Comparison of ENCODE assay signal across 8 cellular contexts in the genomic region with DNA sequence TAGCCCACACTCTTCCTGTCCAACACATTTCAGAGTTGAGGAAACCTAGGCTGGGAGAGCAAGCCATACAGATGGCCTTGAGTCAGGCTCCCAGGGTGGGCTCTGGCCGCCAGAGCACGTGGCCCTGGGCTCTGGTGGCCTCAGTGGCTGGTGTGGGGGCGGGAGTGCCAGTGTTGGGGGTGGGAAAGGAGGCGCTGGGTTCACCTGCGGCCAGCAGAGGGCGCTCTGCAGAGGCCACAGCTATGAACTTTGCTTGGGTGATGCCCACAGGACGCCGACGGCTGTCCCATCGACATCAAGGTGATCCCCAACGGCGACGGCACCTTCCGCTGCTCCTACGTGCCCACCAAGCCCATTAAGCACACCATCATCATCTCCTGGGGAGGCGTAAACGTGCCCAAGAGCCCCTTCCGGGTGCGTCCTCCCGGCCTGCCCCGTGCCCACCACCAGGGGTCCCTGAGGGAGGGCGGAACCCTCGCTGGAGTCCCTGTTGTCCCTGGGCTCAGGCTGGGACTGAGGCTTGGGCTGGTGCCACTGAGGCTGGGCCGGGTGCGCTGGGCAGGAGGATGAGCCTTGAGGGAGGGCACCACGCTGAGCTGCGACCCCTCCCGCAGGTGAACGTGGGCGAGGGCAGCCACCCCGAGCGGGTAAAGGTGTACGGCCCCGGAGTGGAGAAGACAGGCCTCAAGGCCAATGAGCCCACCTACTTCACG. TPM values are rescaled to one million over a fixed set of nuclear protein-coding genes. Genes with fewer than 3 reads are reported as not detected.
A peak's percentile ranks its signal among the peaks of the same experiment; 100 is the strongest.
DNase-seq lines count a peak whose midpoint lies in the region; ATAC-seq, FAIRE-seq and TF ChIP-seq lines count a peak whose summit lies in the region.

No MANE protein-coding gene starts in this region.

- no peak overlapping the region for H3K14ac ChIP-seq in H1 (ENCODE audit: insufficient read length)

- H3K4ac ChIP-seq in H1 (replicated peaks; ENCODE audit: insufficient read length, low read depth, low read length), result no peak overlapping the region

- TF ChIP-seq RAD21 in H1 (IDR thresholded peaks at IDR 0.05 in 1 of 2, conservative IDR thresholded peaks at IDR 0.05 in 1 of 2; ENCODE audit: low read depth in 2 of 2, low read length in 2 of 2), result peak; percentile 33 to 53; a peak in 3 of 4 replicates

- H3K4me3 ChIP-seq in Karpas-422 (ENCODE audit: low read length), result no peak overlapping the region
- no peak overlapping the region for H3K4me3 ChIP-seq in H1 (ENCODE audit: extremely low read depth in 1 of 4, insufficient read depth in 2 of 4, low read depth in 3 of 4, low read length in 4 of 4)
- no peak overlapping the region for H3K4me3 ChIP-seq in tibial nerve

- peak overlapping the region; percentile 62 for H4K8ac ChIP-seq in H1 (ENCODE audit: extremely low read depth, insufficient read depth, low read length)

- H3K23ac ChIP-seq in H1 (ENCODE audit: insufficient read length), result no peak overlapping the region

- H2AFZ ChIP-seq in Karpas-422 (ENCODE audit: low read length) (peak overlapping the region; percentile 48; the same call in 1 of the 2 replicates), H1 (ENCODE audit: low read length) (peak overlapping the region; percentile 97)

- no peak overlapping the region for H3K27ac Mint-ChIP-seq in naive thymus-derived CD8-positive, alpha-beta T cell

- H3K4me2 ChIP-seq in Karpas-422 (ENCODE audit: low read depth, low read length, poor library complexity, severe bottlenecking) (no peak overlapping the region), H1 (ENCODE audit: insufficient read depth in 1 of 2, low read depth in 2 of 2, low read length in 2 of 2) (peak overlapping the region in 1 of 2 experiments; percentile 30; a peak in 1 of 4 replicates)

- CTCF ChIA-PET in H1 (lab: Charles Lee; ENCODE audit: partially characterized antibody), result interaction anchor here (0.6 to 11.5 kb wide), 31 partner anchors 8 to 150 kb away, joined by 3 to 148 read pairs (median 5); a partner anchor contains a TSS

- H4K20me1 ChIP-seq in Karpas-422 (ENCODE audit: insufficient read depth, low read depth, low read length) (no peaks in the 10 kb centered on the region), H1 (replicated peaks in 1 of 2; ENCODE audit: control insufficient read depth in 1 of 2, insufficient read depth in 2 of 2, low read length in 2 of 2) (no peaks in the 10 kb centered on the region)

- no peak overlapping the region for H3K4me3 Mint-ChIP-seq in naive thymus-derived CD8-positive, alpha-beta T cell

- H3K27ac ChIP-seq in Karpas-422 (ENCODE audit: low read length) (no peak overlapping the region), H1 (ENCODE audit: low read depth, low read length) (no peak overlapping the region), tibial nerve (no peak overlapping the region)

- 80% methylated on average over 27 of the region's 35 CpGs; no CpG with 5 or more reads in 1 of the 2 experiments for WGBS in H1 (ENCODE audit: extremely low coverage in 1 of 2, insufficient coverage in 1 of 2, insufficient read length in 1 of 2, insufficient replicate concordance in 2 of 2, low coverage in 1 of 2, low lambda C conversion rate in 2 of 2, missing lambda C conversion rate in 1 of 2), 2 experiments
- 58 to 60% methylated on average over 27 to 34 of the region's 35 CpGs for WGBS in tibial nerve, 2 donors

- H2BK20ac ChIP-seq in H1 (ENCODE audit: low read length), result 0 out of 2 replicates have a peak overlapping the region, but pooled peaks have one; percentile 27

- H3K4me1 Mint-ChIP-seq in naive thymus-derived CD8-positive, alpha-beta T cell, result peaks cover 0 to 3% (median under 1%) of the 10 kb centered on the region in 4 donors

- H2BK12ac ChIP-seq in H1 (ENCODE audit: low read depth, low read length), result peak overlapping the region; percentile 75; the same call in 1 of the 2 replicates

- H4K5ac ChIP-seq in H1 (ENCODE audit: insufficient read length, low read depth, low read length), result peak overlapping the region; percentile 13

- peak; percentile 47 for TF ChIP-seq CTCF in D721Med (IDR thresholded peaks at IDR 0.05; ENCODE audit: insufficient read depth, missing control alignments)
- peak in 2 of 3 experiments; percentile 71 to 74; a peak in 3 of 4 replicates for TF ChIP-seq CTCF in H1 (IDR thresholded peaks at IDR 0.05; ENCODE audit: control extremely low read depth in 1 of 3, insufficient read depth in 1 of 3, low read depth in 1 of 3, low read length in 3 of 3)
- peak; percentile 39 to 72 (median 54) for TF ChIP-seq CTCF in tibial nerve (IDR thresholded peaks at IDR 0.05)

- ATAC-seq in naive thymus-derived CD8-positive, alpha-beta T cell, result peak; percentile 73
- ATAC-seq in GM21423 (IDR thresholded peaks at IDR 0.05; ENCODE audit: unreplicated experiment), result no peak

- H2BK5ac ChIP-seq in H1 (ENCODE audit: low read depth, low read length), result no peak overlapping the region

- FAIRE-seq in D721Med (lab: Jason Lieb, UNC) (no peak), H1 (lab: Jason Lieb, UNC) (no peak)

- no peaks in the 10 kb centered on the region for H3K27me3 Mint-ChIP-seq in naive thymus-derived CD8-positive, alpha-beta T cell

- H2BK120ac ChIP-seq in H1 (replicated peaks; ENCODE audit: low read depth, low read length), result no peak overlapping the region

- H3K9ac ChIP-seq in Karpas-422 (ENCODE audit: low read length) (no peak overlapping the region), H1 (replicated peaks in 1 of 4; ENCODE audit: extremely low read depth in 1 of 4, low read depth in 3 of 4, low read length in 3 of 4) (no peak overlapping the region)

- H3K36me3 Mint-ChIP-seq in naive thymus-derived CD8-positive, alpha-beta T cell, result no peaks in the 10 kb centered on the region

- H3K9me2 ChIP-seq in Karpas-422 (replicated peaks; ENCODE audit: insufficient read depth, low read length), result no peaks in the 10 kb centered on the region

- peak overlapping the region; percentile 65; the same call in 1 of the 2 replicates for H3K18ac ChIP-seq in H1 (ENCODE audit: extremely low read depth, low read length)

- TF ChIP-seq POLR2A in H1 (IDR thresholded peaks at IDR 0.05; ENCODE audit: control extremely low read depth in 1 of 2, low read depth in 2 of 2, low read length in 2 of 2) (no peak), tibial nerve (IDR thresholded peaks at IDR 0.05) (no peak)

- H2BK15ac ChIP-seq in H1 (ENCODE audit: low read length), result no peak overlapping the region

- no peak overlapping the region for H2AK5ac ChIP-seq in H1 (ENCODE audit: low read depth, low read length)

- H4K91ac ChIP-seq in H1 (replicated peaks; ENCODE audit: insufficient read length, low read length), result no peak overlapping the region

- H3K79me2 ChIP-seq in Karpas-422 (ENCODE audit: low read length) (no peaks in the 10 kb centered on the region), H1 (ENCODE audit: control insufficient read depth in 1 of 2, insufficient read depth in 2 of 2, low read length in 2 of 2) (no peaks in the 10 kb centered on the region)

- no peak; a peak in 1 of 3 replicates for TF ChIP-seq EP300 in H1 (IDR thresholded peaks at IDR 0.05; ENCODE audit: borderline replicate concordance in 1 of 2, low read depth in 2 of 2, low read length in 2 of 2)
- no peak for TF ChIP-seq EP300 in tibial nerve (IDR thresholded peaks at IDR 0.05)

- H3K9me3 Mint-ChIP-seq in naive thymus-derived CD8-positive, alpha-beta T cell, result no peaks in the 10 kb centered on the region

- H3K9me3 ChIP-seq in Karpas-422 (ENCODE audit: low read length), result no peaks in the 10 kb centered on the region
- no peaks in the 10 kb centered on the region for H3K9me3 ChIP-seq in H1 (ENCODE audit: insufficient read depth in 2 of 2, low read depth in 1 of 2, low read length in 1 of 2)
- no peaks in the 10 kb centered on the region for H3K9me3 ChIP-seq in tibial nerve

- no peaks in the 10 kb centered on the region for H3K79me1 ChIP-seq in H1 (ENCODE audit: low read depth, low read length)

- no peak overlapping the region for H3K56ac ChIP-seq in H1 (replicated peaks; ENCODE audit: insufficient read length, low read depth, low read length)

- H3K36me3 ChIP-seq in Karpas-422 (ENCODE audit: insufficient read depth, low read length), result no peaks in the 10 kb centered on the region
- no peaks in the 10 kb centered on the region for H3K36me3 ChIP-seq in H1 (ENCODE audit: control insufficient read depth in 2 of 4, insufficient read depth in 4 of 4, low read length in 3 of 4)
- H3K36me3 ChIP-seq in tibial nerve, result peaks cover 0 to 53% (median 0%) of the 10 kb centered on the region in 3 donors

- H3K4me1 ChIP-seq in Karpas-422 (ENCODE audit: low read length), result peaks cover 2% of the 10 kb centered on the region; the same call in 1 of the 2 replicates
- peaks cover 0 to 10% (median 5%) of the 10 kb centered on the region in 4 experiments; a peak in 6 of 7 replicates for H3K4me1 ChIP-seq in H1 (replicated peaks in 1 of 4; ENCODE audit: control insufficient read depth in 3 of 4, insufficient read depth in 4 of 4, low read length in 3 of 4)
- H3K4me1 ChIP-seq in tibial nerve, result no peaks in the 10 kb centered on the region

- POLR2A ChIA-PET in H1 (lab: Charles Lee; ENCODE audit: partially characterized antibody), result interaction anchor here (1.0 to 2.7 kb wide), 3 partner anchors 10 to 42 kb away, joined by 3 to 15 read pairs (median 3); no protein-coding TSS in a partner anchor
- POLR2A ChIA-PET in naive thymus-derived CD8-positive, alpha-beta T cell (lab: Charles Lee), result interaction anchor here (0.9 to 1.0 kb wide), 2 partner anchors 38 to 42 kb away, joined by 3 to 4 read pairs; no protein-coding TSS in a partner anchor

- DNase-seq in D721Med (ENCODE audit: insufficient read length, low spot score), result peak; percentile 75
- DNase-seq in Karpas-422, result peak; percentile 88
- DNase-seq in activated CD4-positive, alpha-beta T cell treated with anti-CD3 and anti-CD28 coated beads for 4 hours, result peak; percentile 49 to 57
- DNase-seq in H1 (ENCODE audit: low read depth in 1 of 2, low spot score in 2 of 2), result peak in 1 of 2 experiments; percentile 88
- DNase-seq in naive thymus-derived CD8-positive, alpha-beta T cell, result peak in 8 of 10 donors; percentile 24 to 55 (median 50)
- DNase-seq in tibial nerve (ENCODE audit: low spot score in 2 of 2), result no peak
- DNase-seq in pons (ENCODE audit: low spot score), result no peak

- no peaks in the 10 kb centered on the region for H3K27me3 ChIP-seq in Karpas-422 (ENCODE audit: low read length)
- H3K27me3 ChIP-seq in H1 (replicated peaks in 1 of 4; ENCODE audit: control insufficient read depth in 3 of 4, extremely low read depth in 1 of 4, insufficient read depth in 3 of 4, low read length in 3 of 4), result no peaks in the 10 kb centered on the region; a peak in 1 of 7 replicates
- no peaks in the 10 kb centered on the region for H3K27me3 ChIP-seq in tibial nerve

- no peaks in the 10 kb centered on the region for H3K23me2 ChIP-seq in H1 (ENCODE audit: low read depth, low read length)

RNA-seq across cellular contexts. Expression of a gene that starts 11.9 kb away (rescaled TPM):
- not detected in 2 replicates for total RNA-seq in Karpas-422 (2014; rRNA removed; shearing (Covaris generic); ENCODE audit: low replicate concordance)
- 10.7 and 12.0 TPM in 2 replicates for total RNA-seq in H1 (2021; fragmentation: NEBNext Ultra II Directional; extraction: Animal tissue kit (Norgen Biotek cat#: 25700))
- 1.9 and 3.3 TPM in 2 replicates for polyA plus RNA-seq in H1 (2011; rRNA removed)
- polyA plus RNA-seq in H1 (2011; cell fraction: cytosol; rRNA removed), result 2.3 TPM
- 9.5 TPM for polyA plus RNA-seq in H1 (2011; cell fraction: nucleus; rRNA removed)
- polyA plus RNA-seq in H1 (2012, experiment 1 of 2), result 5.2 to 7.9 TPM (median 6.6 TPM) in 4 replicates
- polyA plus RNA-seq in H1 (2012, experiment 2 of 2), result 5.2 TPM
- polyA plus RNA-seq in H1 (2013, experiment 1 of 2), result 8.3 TPM
- 7.8 TPM for polyA plus RNA-seq in H1 (2013, experiment 2 of 2)
- 4.5 and 5.1 TPM in 2 replicates for polyA minus RNA-seq in H1 (2011; rRNA and poly(A)+ RNA removed)
- polyA minus RNA-seq in H1 (2011; cell fraction: cytosol; rRNA and poly(A)+ RNA removed), result 7.1 TPM
- polyA minus RNA-seq in H1 (2011; cell fraction: nucleus; rRNA and poly(A)+ RNA removed), result 5.7 TPM
- not detected for total RNA-seq in naive thymus-derived CD8-positive, alpha-beta T cell
- under 1 TPM in 1 of 3 donors, not detected in 2; 0.01 TPM for polyA plus RNA-seq in naive thymus-derived CD8-positive, alpha-beta T cell
- 10 to 100 TPM in 2 of 4 donors, 1 to 10 TPM in 2; 5.5 to 13.5 (median 9.0) TPM for total RNA-seq in tibial nerve

RNA-seq across cellular contexts. Expression of a gene that starts 20.5 kb away (rescaled TPM):
- 184 and 208 TPM in 2 replicates for total RNA-seq in Karpas-422 (2014; rRNA removed; shearing (Covaris generic); ENCODE audit: low replicate concordance)
- total RNA-seq in H1 (2021; fragmentation: NEBNext Ultra II Directional; extraction: Animal tissue kit (Norgen Biotek cat#: 25700)), result 104 TPM in 2 replicates
- 318 and 344 TPM in 2 replicates for polyA plus RNA-seq in H1 (2011; rRNA removed)
- polyA plus RNA-seq in H1 (2011; cell fraction: cytosol; rRNA removed), result 227 TPM
- 147 TPM for polyA plus RNA-seq in H1 (2011; cell fraction: nucleus; rRNA removed)
- polyA plus RNA-seq in H1 (2012, experiment 1 of 2), result 165 to 195 TPM (median 180 TPM) in 4 replicates
- polyA plus RNA-seq in H1 (2012, experiment 2 of 2), result 412 TPM
- polyA plus RNA-seq in H1 (2013, experiment 1 of 2), result 164 TPM
- polyA plus RNA-seq in H1 (2013, experiment 2 of 2), result 168 TPM
- polyA minus RNA-seq in H1 (2011; rRNA and poly(A)+ RNA removed), result 36.9 and 39.0 TPM in 2 replicates
- polyA minus RNA-seq in H1 (2011; cell fraction: cytosol; rRNA and poly(A)+ RNA removed), result 25.6 TPM
- polyA minus RNA-seq in H1 (2011; cell fraction: nucleus; rRNA and poly(A)+ RNA removed), result 35.3 TPM
- total RNA-seq in naive thymus-derived CD8-positive, alpha-beta T cell, result 10 to 100 TPM; 65.1 to 69.2 TPM
- polyA plus RNA-seq in naive thymus-derived CD8-positive, alpha-beta T cell, result 100 to 1,000 TPM; 305 to 319 (median 313) TPM
- total RNA-seq in tibial nerve, result 100 to 1,000 TPM in 1 of 4 donors, 10 to 100 TPM in 3; 57.9 to 122 (median 75.4) TPM

RNA-seq across cellular contexts. Expression of a gene that starts 50.3 kb away (rescaled TPM):
- 25.9 and 32.5 TPM in 2 replicates for total RNA-seq in Karpas-422 (2014; rRNA removed; shearing (Covaris generic); ENCODE audit: low replicate concordance)
- total RNA-seq in H1 (2021; fragmentation: NEBNext Ultra II Directional; extraction: Animal tissue kit (Norgen Biotek cat#: 25700)), result 43.7 and 47.7 TPM in 2 replicates
- 35.6 and 36.2 TPM in 2 replicates for polyA plus RNA-seq in H1 (2011; rRNA removed)
- 48.9 TPM for polyA plus RNA-seq in H1 (2011; cell fraction: cytosol; rRNA removed)
- polyA plus RNA-seq in H1 (2011; cell fraction: nucleus; rRNA removed), result 165 TPM
- 46.0 to 56.1 TPM (median 51.1 TPM) in 4 replicates for polyA plus RNA-seq in H1 (2012, experiment 1 of 2)
- 2.9 TPM for polyA plus RNA-seq in H1 (2012, experiment 2 of 2)
- polyA plus RNA-seq in H1 (2013, experiment 1 of 2), result 23.8 TPM
- polyA plus RNA-seq in H1 (2013, experiment 2 of 2), result 18.9 TPM
- 53.7 and 59.6 TPM in 2 replicates for polyA minus RNA-seq in H1 (2011; rRNA and poly(A)+ RNA removed)
- 34.9 TPM for polyA minus RNA-seq in H1 (2011; cell fraction: cytosol; rRNA and poly(A)+ RNA removed)
- 91.0 TPM for polyA minus RNA-seq in H1 (2011; cell fraction: nucleus; rRNA and poly(A)+ RNA removed)
- total RNA-seq in naive thymus-derived CD8-positive, alpha-beta T cell, result 10 to 100 TPM; 16.0 to 16.5 TPM
- 1 to 10 TPM in 2 of 3 donors, under 1 TPM in 1; 0.43 to 3.4 (median 1.1) TPM for polyA plus RNA-seq in naive thymus-derived CD8-positive, alpha-beta T cell
- total RNA-seq in tibial nerve, result 10 to 100 TPM in 1 of 4 donors, 1 to 10 TPM in 3; 4.5 to 12.4 (median 7.2) TPM

Comparison
In these comparisons a context has a peak if more than half of its experiments do, and no peak if none do; other contexts are left out.
1. DNase-seq: peak in D721Med (single experiment), Karpas-422 (single experiment), activated CD4-positive, alpha-beta T cell treated with anti-CD3 and anti-CD28 coated beads for 4 hours (2 of 2) and naive thymus-derived CD8-positive, alpha-beta T cell (8 of 10); none in tibial nerve (0 of 2) and pons (single experiment).
2. Peak in every context shown above with its lines, with median percentiles within 50 percentile points of each other: CTCF ChIP-seq.